8 cellular contexts compared by ENCODE assay signal in genomic region chr5:112862085-112862484, GRCh38. TPM values are rescaled to one million over a fixed set of nuclear protein-coding genes. Genes with fewer than 3 reads are reported as not detected.
DNase-seq lines count a peak whose midpoint lies in the region; ATAC-seq and TF ChIP-seq lines count a peak whose summit lies in the region.

No MANE protein-coding gene starts in this region.

- no peaks in the 10 kb centered on the region for H3K9me3 Mint-ChIP-seq in activated T-cell treated with anti-CD3 and anti-CD28 coated beads, Interleukin-2, amount 50 U/mL, for 4 hours
- peaks cover 0 to 2% of the 10 kb centered on the region in 2 donors for H3K9me3 Mint-ChIP-seq in activated naive CD4-positive, alpha-beta T cell treated with anti-CD3 and anti-CD28 coated beads, Interleukin-2, amount 50 U/mL, for 72 hours

- peak overlapping the region; percentile 96 to 99 for H3K27ac Mint-ChIP-seq in activated naive CD4-positive, alpha-beta T cell treated with anti-CD3 and anti-CD28 coated beads, Interleukin-2, amount 50 U/mL, for 72 hours

- peak overlapping the region; percentile 97 for H3K4me3 Mint-ChIP-seq in activated T-cell treated with anti-CD3 and anti-CD28 coated beads, Interleukin-2, amount 50 U/mL, for 4 hours

- no peak for ATAC-seq in activated T-cell treated with anti-CD3 and anti-CD28 coated beads, Interleukin-2, amount 50 U/mL, for 4 hours
- ATAC-seq in activated naive CD4-positive, alpha-beta T cell treated with anti-CD3 and anti-CD28 coated beads, Interleukin-2, amount 50 U/mL, for 72 hours = no peak
- ATAC-seq in HG02588 (IDR thresholded peaks at IDR 0.05; ENCODE audit: unreplicated experiment) = no peak

- H3K4me3 ChIP-seq in tibial nerve = peak overlapping the region; percentile 73 to 94 (median 82)

- H3K4me1 Mint-ChIP-seq in activated T-cell treated with anti-CD3 and anti-CD28 coated beads, Interleukin-2, amount 50 U/mL, for 4 hours (ENCODE audit: low read depth) = peaks cover 34% of the 10 kb centered on the region

- H3K36me3 Mint-ChIP-seq in activated T-cell treated with anti-CD3 and anti-CD28 coated beads, Interleukin-2, amount 50 U/mL, for 4 hours (ENCODE audit: insufficient read depth) = peaks cover 18% of the 10 kb centered on the region
- H3K36me3 Mint-ChIP-seq in activated naive CD4-positive, alpha-beta T cell treated with anti-CD3 and anti-CD28 coated beads, Interleukin-2, amount 50 U/mL, for 72 hours = peaks cover 25 to 29% of the 10 kb centered on the region in 2 donors

- peaks cover 0 to 38% (median 0%) of the 10 kb centered on the region in 3 donors for H3K36me3 ChIP-seq in tibial nerve

- TF ChIP-seq POLR2A in tibial nerve (IDR thresholded peaks at IDR 0.05) = no peak

- 53 to 59% methylated on average over 9 of the region's 9 CpGs for WGBS in tibial nerve, 2 donors

- TF ChIP-seq CTCF in tibial nerve (IDR thresholded peaks at IDR 0.05) = no peak

- H3K4me1 ChIP-seq in tibial nerve = peaks cover 0 to 34% (median 13%) of the 10 kb centered on the region in 4 donors

- peak overlapping the region in 2 of 4 donors; percentile 76 to 81 for H3K27ac ChIP-seq in tibial nerve

- no peaks in the 10 kb centered on the region for H3K27me3 ChIP-seq in tibial nerve

- no peak for TF ChIP-seq EP300 in tibial nerve (IDR thresholded peaks at IDR 0.05)

- DNase-seq in activated T-cell treated with anti-CD3 and anti-CD28 coated beads, Interleukin-2, amount 50 U/mL, for 4 hours = no peak
- no peak for DNase-seq in activated T-cell treated with anti-CD3 and anti-CD28 coated beads, Interleukin-2, amount 50 U/mL, for 1 hour
- DNase-seq in activated naive CD4-positive, alpha-beta T cell treated with anti-CD3 and anti-CD28 coated beads, Interleukin-2, amount 50 U/mL, for 72 hours (ENCODE audit: low spot score in 2 of 2) = no peak
- DNase-seq in left kidney (ENCODE audit: low read depth, low spot score) (peak; percentile 13), tibial nerve (ENCODE audit: low spot score in 2 of 2) (no peak), NK-92 (lab: John Stamatoyannopoulos, UW; ENCODE audit: unreplicated experiment) (no peak), NCI-H187 treated with DMSO at 0.1 percent for 48 hours (lab: John Stamatoyannopoulos, UW) (no peak)

- peaks cover 4% of the 10 kb centered on the region for H3K27me3 Mint-ChIP-seq in activated T-cell treated with anti-CD3 and anti-CD28 coated beads, Interleukin-2, amount 50 U/mL, for 4 hours (ENCODE audit: low read depth)

- no peaks in the 10 kb centered on the region for H3K9me3 ChIP-seq in tibial nerve

RNA-seq across cellular contexts. Expression of gene SRP19, which starts 1.0 kb away (rescaled TPM):
- 10 to 100 TPM; 72.6 to 83.7 (median 80.4) TPM for total RNA-seq in activated T-cell treated with anti-CD3 and anti-CD28 coated beads, Interleukin-2, amount 50 U/mL, for 4 hours
- 10 to 100 TPM; 40.7 to 74.6 TPM for total RNA-seq in activated naive CD4-positive, alpha-beta T cell treated with anti-CD3 and anti-CD28 coated beads, Interleukin-2, amount 50 U/mL, for 72 hours
- total RNA-seq in tibial nerve = 10 to 100 TPM; 22.7 to 49.0 (median 37.1) TPM

RNA-seq across cellular contexts. Expression of gene REEP5, which starts 59.9 kb away (rescaled TPM):
- total RNA-seq in activated T-cell treated with anti-CD3 and anti-CD28 coated beads, Interleukin-2, amount 50 U/mL, for 4 hours = 10 to 100 TPM; 53.6 to 60.0 (median 58.7) TPM
- total RNA-seq in activated naive CD4-positive, alpha-beta T cell treated with anti-CD3 and anti-CD28 coated beads, Interleukin-2, amount 50 U/mL, for 72 hours = 10 to 100 TPM; 18.7 to 45.1 TPM
- 100 to 1,000 TPM in 1 of 4 donors, 10 to 100 TPM in 3; 81.9 to 101 (median 94.6) TPM for total RNA-seq in tibial nerve
